In genomic region chr10:61793760-61794713, GRCh38 we compare ENCODE assay signal across 10 cellular contexts.
DNase-seq lines count a peak whose midpoint lies in the region; ATAC-seq and TF ChIP-seq lines count a peak whose summit lies in the region.
"Had no signal": no experiment of that assay in that cellular context is flagged by ENCODE, and none has a peak within 500 bp of the region (broad histone marks: within the 10 kb centered on the region; RNA-seq: fewer than 3 reads in every experiment).

No MANE protein-coding gene starts in this region.

- no peaks in the 10 kb centered on the region for H3K4me1 ChIP-seq in foreskin keratinocyte

- no peaks in the 10 kb centered on the region for H3K27me3 ChIP-seq in foreskin keratinocyte

- H3K27ac ChIP-seq in foreskin keratinocyte = no peak overlapping the region

- peak; percentile 65 for DNase-seq in AG10803 (ENCODE audit: low read depth)
- DNase-seq in M059J (ENCODE audit: low read depth) = peak; percentile 53
- DNase-seq in SHP77 treated with DMSO at 0.1 percent for 48 hours (lab: John Stamatoyannopoulos, UW) = peak; percentile 38
- peak; percentile 73 for DNase-seq in iris pigment epithelial cell (ENCODE audit: low read depth)
- no peak for DNase-seq in OCI-M2 (lab: John Stamatoyannopoulos, UW; ENCODE audit: unreplicated experiment)
- no peak for DNase-seq in NCI-H1694 treated with DMSO at 0.1 percent for 48 hours (lab: John Stamatoyannopoulos, UW)
- no peak for DNase-seq in HuH-7.5 (ENCODE audit: low spot score)
- DNase-seq in foreskin keratinocyte = no peak
- DNase-seq: activated T-cell treated with anti-CD3 and anti-CD28 coated beads for 4 hours; CD4-positive, alpha-beta T cell had no signal

- ATAC-seq in foreskin keratinocyte = no peak

- H3K4me3 ChIP-seq in AG10803 (ENCODE audit: low read length) = no peak overlapping the region

- TF ChIP-seq CTCF in AG10803 (conservative IDR thresholded peaks at IDR 0.05; ENCODE audit: low read length) = no peak
- no peak for TF ChIP-seq CTCF in foreskin keratinocyte (conservative IDR thresholded peaks at IDR 0.05)

Comparison
In these comparisons a context has a peak if more than half of its experiments do, and no peak if none do; other contexts are left out.
1. DNase-seq: peak in AG10803 (single experiment), M059J (single experiment), SHP77 treated with DMSO at 0.1 percent for 48 hours (single experiment) and iris pigment epithelial cell (single experiment); none in OCI-M2 (single experiment), NCI-H1694 treated with DMSO at 0.1 percent for 48 hours (single experiment), HuH-7.5 (single experiment) and foreskin keratinocyte (0 of 2).